ENCODE assay signal across 22 cellular contexts in genomic region chr17:61783556-61784304, GRCh38.
DNase-seq lines count a peak whose midpoint lies in the region; ATAC-seq, FAIRE-seq and TF ChIP-seq lines count a peak whose summit lies in the region.
"Had no signal": no experiment of that assay in that cellular context is flagged by ENCODE, and none has a peak within 500 bp of the region (broad histone marks: within the 10 kb centered on the region; RNA-seq: fewer than 3 reads in every experiment).

No MANE protein-coding gene starts in this region.

- intact Hi-C loops in K562 (cut with micrococcal nuclease) = no loop called here

- no peak overlapping the region for H2AFZ ChIP-seq in K562 (ENCODE audit: low read depth, low read length)
- no peak overlapping the region for H2AFZ ChIP-seq in MM.1S (ENCODE audit: low read length)

- TF ChIP-seq CTCF in GM13977 (IDR thresholded peaks at IDR 0.05; ENCODE audit: extremely low read depth, insufficient read depth, missing control alignments) = no peak
- TF ChIP-seq CTCF in K562 (IDR thresholded peaks at IDR 0.05 in 2 of 3, conservative IDR thresholded peaks at IDR 0.05 in 1 of 3; ENCODE audit: insufficient read depth in 2 of 3, low read depth in 1 of 3, low read length in 3 of 3) = no peak
- no peak for TF ChIP-seq CTCF in MM.1S (IDR thresholded peaks at IDR 0.05; ENCODE audit: low read length)

- H3K36me3 ChIP-seq in K562 (ENCODE audit: control insufficient read depth, insufficient read depth, low read length) = peaks cover 14% of the 10 kb centered on the region; the same call in 1 of the 3 replicates
- peaks cover 3% of the 10 kb centered on the region; the same call in 1 of the 2 replicates for H3K36me3 ChIP-seq in MM.1S (replicated peaks; ENCODE audit: insufficient read depth, low read length)
- H3K36me3 ChIP-seq: left ventricle myocardium inferior had no signal

- DNase-seq in GM13977 (ENCODE audit: low spot score) (peak; percentile 18), K562 (ENCODE audit: extremely low read depth in 1 of 4, low spot score in 3 of 4) (no peak), NCI-H1417 (lab: John Stamatoyannopoulos, UW) (no peak), MM.1S (no peak), EL (no peak), NCI-H524 treated with DMSO at 0.1 percent for 48 hours (lab: John Stamatoyannopoulos, UW) (no peak)
- DNase-seq: activated naive CD4-positive, alpha-beta T cell treated with anti-CD3 and anti-CD28 coated beads, Interleukin-2, amount 10 ng/mL, durations not matched to agents 7 days and 5 days; activated T-cell treated with anti-CD3 and anti-CD28 coated beads for 4 hours; Caco-2; foreskin fibroblast; left ventricle myocardium inferior; NCI-H1930; NCI-H510A treated with DMSO at 0.1 percent for 48 hours; nucleus accumbens; PC-3; stimulated activated CD4-positive, alpha-beta T cell treated with anti-CD3 and anti-CD28 coated beads, Interleukin-2, amount 100 ng/mL, for 24 hours had no signal

- no peaks in the 10 kb centered on the region for H3K27me3 ChIP-seq in K562 (ENCODE audit: control insufficient read depth in 2 of 2, insufficient read depth in 2 of 2, low read length in 2 of 2)
- no peaks in the 10 kb centered on the region for H3K27me3 ChIP-seq in MM.1S (replicated peaks; ENCODE audit: insufficient read depth, low read length)

- H3K9me1 ChIP-seq in K562 (ENCODE audit: control insufficient read depth, insufficient read depth, low read length) = no peaks in the 10 kb centered on the region

- no peak overlapping the region for H3K9ac ChIP-seq in K562 (ENCODE audit: insufficient read depth in 1 of 2, low read depth in 2 of 2, low read length in 2 of 2)
- no peak overlapping the region for H3K9ac ChIP-seq in MM.1S (ENCODE audit: low read length)

- H4K20me1 ChIP-seq in K562 (replicated peaks; ENCODE audit: control insufficient read depth, insufficient read depth, low read length) (no peaks in the 10 kb centered on the region), MM.1S (ENCODE audit: insufficient read depth, low read length) (no peaks in the 10 kb centered on the region)

- H3K4me1 ChIP-seq in K562 (replicated peaks in 1 of 2; ENCODE audit: control insufficient read depth in 2 of 2, insufficient read depth in 2 of 2, low read length in 2 of 2) = no peaks in the 10 kb centered on the region
- 0 out of 2 replicates have a peak, but pooled peaks cover 12% of the 10 kb centered on the region for H3K4me1 ChIP-seq in MM.1S (ENCODE audit: low read length)
- H3K4me1 ChIP-seq: Caco-2, left ventricle myocardium inferior had no signal

- H3F3A ChIP-seq in MM.1S (ENCODE audit: insufficient read depth, low read length) = no peaks in the 10 kb centered on the region

- TF ChIP-seq EP300 in K562 (IDR thresholded peaks at IDR 0.05; ENCODE audit: low read length) = no peak

- FAIRE-seq in K562 (lab: Jason Lieb, UNC) = no peak
- FAIRE-seq: colon, H54, TTC549 had no signal

- CTCF ChIA-PET in K562 (lab: Yijun Ruan, JAX; ENCODE audit: low intra/inter-chr PET ratio) = interaction anchor here (0.5 kb wide), 1 partner anchor 47 kb away, joined by 3 read pairs; no protein-coding TSS in a partner anchor

- H3K4me3 ChIP-seq in K562 (no peak overlapping the region), MM.1S (ENCODE audit: low read length) (no peak overlapping the region)
- H3K4me3 ChIP-seq: left ventricle myocardium inferior had no signal

- ATAC-seq in GM21526 (IDR thresholded peaks at IDR 0.05; ENCODE audit: low FRiP score, unreplicated experiment) = peak; percentile 61
- ATAC-seq in HG03025 (IDR thresholded peaks at IDR 0.05; ENCODE audit: low FRiP score, unreplicated experiment) = peak; percentile 79
- ATAC-seq in K562 = no peak
- ATAC-seq: PC-3, SK-N-SH treated with all-trans-retinoic acid at 6 μM for 48 hours had no signal

- BruUV-seq in K562 (replicated peaks; lab: Mats Ljungman, UMichigan) = no TSS peak

- H3K79me2 ChIP-seq in K562 (ENCODE audit: control insufficient read depth, insufficient read depth, low read length) = no peaks in the 10 kb centered on the region
- no peaks in the 10 kb centered on the region for H3K79me2 ChIP-seq in MM.1S (ENCODE audit: low read length)

- no peak for TF ChIP-seq RAD21 in K562 (CRISPR knock-in tag; conservative IDR thresholded peaks at IDR 0.05 in 1 of 2, IDR thresholded peaks at IDR 0.05 in 1 of 2)

- in situ Hi-C loops in GM13977 (cut with MboI; ENCODE audit: low pct_unique_long_range_greater_than_20kb, low sequenced_read_pairs, unreplicated experiment) = no loop called here
- in situ Hi-C loops in K562 (cut with MboI) = no loop called here

- no peaks in the 10 kb centered on the region for H3K9me3 ChIP-seq in K562 (replicated peaks; ENCODE audit: control insufficient read depth, insufficient read depth, low read depth, low read length)
- no peaks in the 10 kb centered on the region for H3K9me3 ChIP-seq in MM.1S (replicated peaks; ENCODE audit: insufficient read depth, low read length)
- H3K9me3 ChIP-seq: Caco-2, left ventricle myocardium inferior had no signal

- POLR2A ChIA-PET in K562 (lab: Yijun Ruan, JAX) = no interaction called here

- no peak overlapping the region for H3K27ac ChIP-seq in K562 (ENCODE audit: extremely low read depth, low read depth, low read length)
- no peak overlapping the region for H3K27ac ChIP-seq in MM.1S (ENCODE audit: low read length)
- H3K27ac ChIP-seq: left ventricle myocardium inferior had no signal

- no peak for TF ChIP-seq POLR2A in K562 (conservative IDR thresholded peaks at IDR 0.05)

- H3K4me2 ChIP-seq in K562 (ENCODE audit: insufficient read depth, low read length) (no peak overlapping the region), MM.1S (ENCODE audit: low read depth, low read length) (no peak overlapping the region)

- no peaks in the 10 kb centered on the region for H3K9me2 ChIP-seq in MM.1S (replicated peaks; ENCODE audit: insufficient read depth, low read length)

TF ChIP-seq in K562, 482 proteins besides CTCF, POLR2A, EP300 and RAD21:
- TF ChIP-seq ZNF766 (CRISPR knock-in tag; conservative IDR thresholded peaks at IDR 0.05) = no peak
- 0 out of 6 replicates have a peak, but pooled peaks of 1 of the 3 experiments have one; percentile 7 for TF ChIP-seq ZBTB11 (CRISPR knock-in tag; IDR thresholded peaks at IDR 0.05)
- TF ChIP-seq EWSR1 (IDR thresholded peaks at IDR 0.05; ENCODE audit: borderline replicate concordance, low read depth, partially characterized antibody) = peak; percentile 41
- no peak for TF ChIP-seq LCOR (CRISPR knock-in tag; IDR thresholded peaks at IDR 0.05)
- TF ChIP-seq MLLT1 (IDR thresholded peaks at IDR 0.05) = no peak
- TF ChIP-seq RHOXF2B (CRISPR knock-in tag; conservative IDR thresholded peaks at IDR 0.05) = no peak
